16 cellular contexts compared by ENCODE assay signal in the genomic region with DNA sequence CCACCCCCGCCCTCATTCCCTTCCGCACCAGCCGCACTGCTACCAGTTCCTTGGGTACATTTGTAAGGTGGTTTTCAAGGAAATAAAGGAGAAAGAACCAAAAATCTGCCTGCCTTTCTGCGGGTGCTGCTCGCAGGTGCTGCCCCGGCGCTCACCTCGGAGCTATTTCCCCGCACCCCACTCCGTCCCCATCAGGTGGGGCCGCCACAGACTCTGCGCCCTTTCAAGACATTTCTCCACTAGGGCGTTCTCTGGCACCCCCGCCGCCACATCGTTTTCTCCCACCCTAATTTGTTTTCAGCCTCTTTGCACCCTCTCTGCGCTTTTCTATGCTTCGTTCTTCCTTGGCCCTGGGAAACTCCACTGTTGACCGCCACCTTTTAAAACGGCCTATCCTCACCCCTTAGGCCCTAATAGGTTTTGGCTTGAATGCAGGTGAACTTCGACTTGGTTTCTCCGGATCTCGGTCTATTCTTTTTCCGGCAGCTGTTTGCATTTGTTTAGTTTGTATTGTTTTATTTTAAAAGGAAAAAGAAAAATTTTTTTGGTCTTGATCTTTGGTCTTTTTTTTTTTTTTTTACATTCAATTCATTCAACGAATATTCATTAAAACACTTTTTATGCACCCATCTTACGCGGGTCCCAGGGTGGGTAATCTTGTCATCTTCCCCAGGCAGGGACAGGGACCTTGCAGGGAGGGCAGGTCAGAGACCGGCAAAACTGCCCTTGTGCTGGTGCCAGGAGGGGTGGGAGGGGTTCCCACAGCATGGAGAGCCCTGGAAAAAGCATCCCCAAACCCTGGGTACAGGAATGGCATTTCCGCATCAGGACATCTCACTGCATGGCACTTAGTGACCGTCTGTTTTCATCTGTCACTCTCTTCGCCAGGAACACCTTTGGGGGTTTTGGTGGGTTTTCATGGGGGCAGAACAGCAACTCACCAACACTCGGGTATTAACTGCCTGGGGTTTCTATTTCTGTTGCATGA. TPM values are rescaled to one million over a fixed set of nuclear protein-coding genes. Genes with fewer than 3 reads are reported as not detected.
A peak's percentile ranks its signal among the peaks of the same experiment; 100 is the strongest.
DNase-seq lines count a peak whose midpoint lies in the region.
"Had no signal": no experiment of that assay in that cellular context is flagged by ENCODE, and none has a peak within 500 bp of the region (broad histone marks: within the 10 kb centered on the region; RNA-seq: fewer than 3 reads in every experiment).

No MANE protein-coding gene starts in this region.

- H3K4me1 Mint-ChIP-seq in activated CD4-positive, alpha-beta memory T cell treated with anti-CD3 and anti-CD28 coated beads for 36 hours (ENCODE audit: low read depth) = peaks cover 18% of the 10 kb centered on the region
- H3K4me1 Mint-ChIP-seq in activated CD4-positive, alpha-beta memory T cell treated with anti-CD3 and anti-CD28 coated beads, Interleukin-2, amount 10 ng/mL, durations not matched to agents 7 days and 5 days = peaks cover 17% of the 10 kb centered on the region
- H3K4me1 Mint-ChIP-seq in activated T-helper 1 cell treated with anti-CD3 and anti-CD28 coated beads, Interleukin-12 subunit alpha, Interleukin-12 subunit beta, Interleukin-2, Interleukin-4 antibody, amounts not matched to agents 30 ng/mL and 10 ng/mL and 1 ng/mL, durations not matched to agents 14 hours and 24 hours and 36 hours (ENCODE audit: low read depth) = peaks cover 12% of the 10 kb centered on the region

- no peaks in the 10 kb centered on the region for H3K9me3 ChIP-seq in iPS-18a (ENCODE audit: control insufficient read depth, low read depth, low read length)
- H3K9me3 ChIP-seq: uterus had no signal

- no peak overlapping the region for H3K9ac ChIP-seq in iPS-18a (ENCODE audit: low read length)
- H3K9ac ChIP-seq: parathyroid adenoma had no signal

- no peaks in the 10 kb centered on the region for H3K36me3 ChIP-seq in iPS-18a (ENCODE audit: control insufficient read depth, low read depth, low read length)
- H3K36me3 ChIP-seq: uterus had no signal

- no peaks in the 10 kb centered on the region for H3K36me3 Mint-ChIP-seq in activated CD4-positive, alpha-beta memory T cell treated with anti-CD3 and anti-CD28 coated beads for 36 hours
- H3K36me3 Mint-ChIP-seq in activated CD4-positive, alpha-beta memory T cell treated with anti-CD3 and anti-CD28 coated beads, Interleukin-2, amount 10 ng/mL, durations not matched to agents 7 days and 5 days (ENCODE audit: low read depth) = no peaks in the 10 kb centered on the region
- no peaks in the 10 kb centered on the region for H3K36me3 Mint-ChIP-seq in activated T-helper 1 cell treated with anti-CD3 and anti-CD28 coated beads, Interleukin-12 subunit alpha, Interleukin-12 subunit beta, Interleukin-2, Interleukin-4 antibody, amounts not matched to agents 30 ng/mL and 10 ng/mL and 1 ng/mL, durations not matched to agents 14 hours and 24 hours and 36 hours (ENCODE audit: low read depth)

- CTCF ChIA-PET in activated CD4-positive, alpha-beta memory T cell treated with anti-CD3 and anti-CD28 coated beads for 36 hours (lab: Charles Lee) = interaction anchor here (0.7 to 1.5 kb wide), 2 partner anchors 9 to 16 kb away, joined by 4 to 12 read pairs; no protein-coding TSS in a partner anchor
- CTCF ChIA-PET in activated CD4-positive, alpha-beta memory T cell treated with anti-CD3 and anti-CD28 coated beads, Interleukin-2, amount 10 ng/mL, durations not matched to agents 7 days and 5 days (lab: Charles Lee) = interaction anchor here (0.7 kb wide), 1 partner anchor 370 kb away, joined by 3 read pairs; no protein-coding TSS in a partner anchor

- intact Hi-C loops in activated CD4-positive, alpha-beta memory T cell treated with anti-CD3 and anti-CD28 coated beads for 36 hours (cut with micrococcal nuclease) = no loop called here
- intact Hi-C loops in activated T-helper 1 cell treated with anti-CD3 and anti-CD28 coated beads, Interleukin-12 subunit alpha, Interleukin-12 subunit beta, Interleukin-2, Interleukin-4 antibody, amounts not matched to agents 30 ng/mL and 10 ng/mL and 1 ng/mL, durations not matched to agents 14 hours and 24 hours and 36 hours (cut with micrococcal nuclease) = no loop called here

- no peak for DNase-seq in activated CD4-positive, alpha-beta memory T cell treated with anti-CD3 and anti-CD28 coated beads for 36 hours
- DNase-seq in activated CD4-positive, alpha-beta memory T cell treated with anti-CD3 and anti-CD28 coated beads, Interleukin-2, amount 10 ng/mL, durations not matched to agents 7 days and 5 days = no peak
- no peak for DNase-seq in activated T-helper 1 cell treated with anti-CD3 and anti-CD28 coated beads, Interleukin-12 subunit alpha, Interleukin-12 subunit beta, Interleukin-2, Interleukin-4 antibody, amounts not matched to agents 30 ng/mL and 10 ng/mL and 1 ng/mL, durations not matched to agents 14 hours and 24 hours and 36 hours (ENCODE audit: low spot score)
- DNase-seq in retina = peak; percentile 60
- no peak for DNase-seq in HuH-7.5 (ENCODE audit: low spot score)
- no peak for DNase-seq in NOMO-1 treated with DMSO at 0.1 percent for 48 hours (lab: John Stamatoyannopoulos, UW; ENCODE audit: unreplicated experiment)
- DNase-seq in HUDEP-2 (lab: John Stamatoyannopoulos, UW; ENCODE audit: unreplicated experiment in 76 of 76) = no peak
- DNase-seq: foreskin keratinocyte, IMR-90, NCI-H2107, PC-3, uterus had no signal

- peak overlapping the region; percentile 33 for H3K4me3 ChIP-seq in iPS-18a (ENCODE audit: low read length)
- H3K4me3 ChIP-seq: smooth muscle cell, uterus had no signal

- H3K27me3 ChIP-seq in iPS-18a (ENCODE audit: control insufficient read depth, insufficient read depth, low read length) = peaks cover 83% of the 10 kb centered on the region

- peaks cover 14% of the 10 kb centered on the region for H3K4me1 ChIP-seq in iPS-18a (ENCODE audit: control insufficient read depth, low read depth, low read length)
- H3K4me1 ChIP-seq: foreskin keratinocyte had no signal

- H3K4me3 Mint-ChIP-seq in activated CD4-positive, alpha-beta memory T cell treated with anti-CD3 and anti-CD28 coated beads for 36 hours = peak overlapping the region; percentile 21
- no peak overlapping the region for H3K4me3 Mint-ChIP-seq in activated CD4-positive, alpha-beta memory T cell treated with anti-CD3 and anti-CD28 coated beads, Interleukin-2, amount 10 ng/mL, durations not matched to agents 7 days and 5 days
- no peak overlapping the region for H3K4me3 Mint-ChIP-seq in activated T-helper 1 cell treated with anti-CD3 and anti-CD28 coated beads, Interleukin-12 subunit alpha, Interleukin-12 subunit beta, Interleukin-2, Interleukin-4 antibody, amounts not matched to agents 30 ng/mL and 10 ng/mL and 1 ng/mL, durations not matched to agents 14 hours and 24 hours and 36 hours

- H3K27ac ChIP-seq in iPS-18a (ENCODE audit: low read length) = no peak overlapping the region
- H3K27ac ChIP-seq: foreskin keratinocyte, parathyroid adenoma, uterus had no signal

- H3K27me3 Mint-ChIP-seq in activated CD4-positive, alpha-beta memory T cell treated with anti-CD3 and anti-CD28 coated beads for 36 hours = peaks cover 83% of the 10 kb centered on the region
- peaks cover 91% of the 10 kb centered on the region for H3K27me3 Mint-ChIP-seq in activated CD4-positive, alpha-beta memory T cell treated with anti-CD3 and anti-CD28 coated beads, Interleukin-2, amount 10 ng/mL, durations not matched to agents 7 days and 5 days
- H3K27me3 Mint-ChIP-seq in activated T-helper 1 cell treated with anti-CD3 and anti-CD28 coated beads, Interleukin-12 subunit alpha, Interleukin-12 subunit beta, Interleukin-2, Interleukin-4 antibody, amounts not matched to agents 30 ng/mL and 10 ng/mL and 1 ng/mL, durations not matched to agents 14 hours and 24 hours and 36 hours (ENCODE audit: insufficient read depth) = peaks cover 78% of the 10 kb centered on the region

- H3K9me3 Mint-ChIP-seq in activated CD4-positive, alpha-beta memory T cell treated with anti-CD3 and anti-CD28 coated beads for 36 hours = no peaks in the 10 kb centered on the region
- H3K9me3 Mint-ChIP-seq in activated CD4-positive, alpha-beta memory T cell treated with anti-CD3 and anti-CD28 coated beads, Interleukin-2, amount 10 ng/mL, durations not matched to agents 7 days and 5 days = no peaks in the 10 kb centered on the region
- H3K9me3 Mint-ChIP-seq in activated T-helper 1 cell treated with anti-CD3 and anti-CD28 coated beads, Interleukin-12 subunit alpha, Interleukin-12 subunit beta, Interleukin-2, Interleukin-4 antibody, amounts not matched to agents 30 ng/mL and 10 ng/mL and 1 ng/mL, durations not matched to agents 14 hours and 24 hours and 36 hours = no peaks in the 10 kb centered on the region

- no peak overlapping the region for H3K27ac Mint-ChIP-seq in activated CD4-positive, alpha-beta memory T cell treated with anti-CD3 and anti-CD28 coated beads for 36 hours
- H3K27ac Mint-ChIP-seq in activated CD4-positive, alpha-beta memory T cell treated with anti-CD3 and anti-CD28 coated beads, Interleukin-2, amount 10 ng/mL, durations not matched to agents 7 days and 5 days = no peak overlapping the region
- H3K27ac Mint-ChIP-seq in activated T-helper 1 cell treated with anti-CD3 and anti-CD28 coated beads, Interleukin-12 subunit alpha, Interleukin-12 subunit beta, Interleukin-2, Interleukin-4 antibody, amounts not matched to agents 30 ng/mL and 10 ng/mL and 1 ng/mL, durations not matched to agents 14 hours and 24 hours and 36 hours = peak overlapping the region; percentile 64

- POLR2A ChIA-PET in activated CD4-positive, alpha-beta memory T cell treated with anti-CD3 and anti-CD28 coated beads for 36 hours (lab: Charles Lee) = no interaction called here
- POLR2A ChIA-PET in activated CD4-positive, alpha-beta memory T cell treated with anti-CD3 and anti-CD28 coated beads, Interleukin-2, amount 10 ng/mL, durations not matched to agents 7 days and 5 days (lab: Charles Lee) = no interaction called here

RNA-seq across cellular contexts. Expression of a gene that starts 3.1 kb away (rescaled TPM):
- total RNA-seq in activated CD4-positive, alpha-beta memory T cell treated with anti-CD3 and anti-CD28 coated beads for 36 hours = not detected
- not detected for total RNA-seq in activated CD4-positive, alpha-beta memory T cell treated with anti-CD3 and anti-CD28 coated beads, Interleukin-2, amount 10 ng/mL, durations not matched to agents 7 days and 5 days
- not detected in 2 replicates for total RNA-seq in activated T-helper 1 cell treated with anti-CD3 and anti-CD28 coated beads, Interleukin-12 subunit alpha, Interleukin-12 subunit beta, Interleukin-2, Interleukin-4 antibody, amounts not matched to agents 30 ng/mL and 10 ng/mL and 1 ng/mL, durations not matched to agents 14 hours and 24 hours and 36 hours
- total RNA-seq: cardiac septum, foreskin keratinocyte, IMR-90, PC-3, smooth muscle cell, uterus had no signal
